Comparison of ENCODE assay signal across 8 cellular contexts in genomic region chr1:32072622-32073386, GRCh38. TPM values are rescaled to one million over a fixed set of nuclear protein-coding genes. Genes with fewer than 3 reads are reported as not detected.
DNase-seq lines count a peak whose midpoint lies in the region; ATAC-seq and TF ChIP-seq lines count a peak whose summit lies in the region.

Gene TMEM39B, plus strand, starts transcription at chr1:32072939. Its CDS starts 109 bp downstream, at chr1:32073048.

- POLR2A ChIA-PET in PC-9 (lab: Charles Lee; ENCODE audit: unreplicated experiment): interaction anchor here (0.6 to 0.8 kb wide), 8 partner anchors 108 to 1439 kb away, joined by 3 to 9 read pairs (median 6); no protein-coding TSS in a partner anchor

- no peaks in the 10 kb centered on the region for H3K9me3 ChIP-seq in PC-9 (ENCODE audit: insufficient read depth, low read depth)

- no peak for TF ChIP-seq CTCF in PC-9 (conservative IDR thresholded peaks at IDR 0.05)

- in situ Hi-C loops in KBM-7 (cut with MboI; ENCODE audit: low pct_unique_long_range_greater_than_20kb, low sequenced_read_pairs): no loop called here

- peak within 1 kb of the TSS; percentile 25; the same call in 1 of the 2 replicates for H3K27ac ChIP-seq in PC-9
- H3K27ac ChIP-seq in epithelial cell of prostate: peak within 1 kb of the TSS; percentile 81

- CTCF ChIA-PET in PC-9 (lab: Charles Lee): interaction anchor here (0.6 to 1.5 kb wide), 4 partner anchors 35 to 136 kb away, joined by 10 to 16 read pairs (median 14); partner anchors contain the start of gene KPNA6

- peak within 1 kb of the TSS; percentile 91 for H2AFZ ChIP-seq in PC-9

- H3K9me2 ChIP-seq in PC-9 (ENCODE audit: insufficient read depth): no peaks in the 10 kb centered on the region

- BruUV-seq in PC-9 (replicated peaks; lab: Mats Ljungman, UMichigan): TSS peak; percentile 59

- peak; percentile 69 for ATAC-seq in GM21717 (IDR thresholded peaks at IDR 0.05; ENCODE audit: unreplicated experiment)

- H4K20me1 ChIP-seq in PC-9 (ENCODE audit: insufficient read depth): peaks cover 7% of the 10 kb centered on the region; the same call in 1 of the 2 replicates

- DNase-seq in DMS53 (lab: John Stamatoyannopoulos, UW) (peak; percentile 99), KBM-7 (peak; percentile 97), PC-9 (peak; percentile 81 to 90), activated T-cell treated with anti-CD3 and anti-CD28 coated beads for 48 hours (ENCODE audit: low read depth) (peak; percentile 94), epithelial cell of prostate (ENCODE audit: low read depth, low spot score) (peak; percentile 64), mucosa of gallbladder (ENCODE audit: low spot score) (peak; percentile 95)
- peak; percentile 76 to 85 for DNase-seq in stimulated activated CD8-positive, alpha-beta memory T cell treated with anti-CD3 and anti-CD28 coated beads, Interleukin-4, amount 100 ng/mL, for 4 hours (ENCODE audit: low read depth in 2 of 2, low spot score in 1 of 2)

- H3K4me1 ChIP-seq in PC-9 (replicated peaks; ENCODE audit: insufficient read depth): peaks cover 16% of the 10 kb centered on the region

- peaks cover 9% of the 10 kb centered on the region; the same call in 1 of the 2 replicates for H3F3A ChIP-seq in PC-9 (ENCODE audit: insufficient read depth, low read depth)

- intact Hi-C loops in PC-9 (cut with micrococcal nuclease; ENCODE audit: unreplicated experiment): loop anchor here (5.0 to 10.0 kb wide), 2 partner anchors 34 to 102 kb away; partner anchors contain the start of genes KPNA6 and TXLNA

- peak within 1 kb of the TSS; percentile 67 for H3K4me3 ChIP-seq in PC-9

- no peaks in the 10 kb centered on the region for H3K36me3 ChIP-seq in PC-9 (ENCODE audit: low read depth)

- peaks cover 12% of the 10 kb centered on the region; the same call in 1 of the 2 replicates for H3K79me2 ChIP-seq in PC-9 (ENCODE audit: low read depth)

- H3K4me2 ChIP-seq in PC-9: peak within 1 kb of the TSS; percentile 86

- H3K27me3 ChIP-seq in PC-9 (ENCODE audit: insufficient read depth, low read depth): no peaks in the 10 kb centered on the region

RNA-seq across cellular contexts. Expression of gene TMEM39B, which starts in this region (rescaled TPM):
- 26.0 and 27.2 TPM in 2 replicates for total RNA-seq in PC-9 (2021)
- total RNA-seq in mucosa of gallbladder: 18.4 TPM

Comparison
In these comparisons a context has a peak if more than half of its experiments do, and no peak if none do; other contexts are left out.
1. Peak in every context shown above with its lines: DNase-seq, ATAC-seq, H3K4me3 ChIP-seq and H3K27ac ChIP-seq.